Comparison of ENCODE assay signal across 10 cellular contexts in genomic region chr11:47018637-47019036, GRCh38.
"Had no signal": no experiment of that assay in that cellular context is flagged by ENCODE, and none has a peak within 500 bp of the region (broad histone marks: within the 10 kb centered on the region; RNA-seq: fewer than 3 reads in every experiment).

No MANE protein-coding gene starts in this region.

- H3K9me3 Mint-ChIP-seq: GM23338, H9, HFFc6 had no signal

- H3K9ac ChIP-seq: GM23248 had no signal

- H3K4me2 ChIP-seq: GM23338 had no signal

- H3K9me3 ChIP-seq: HAP-1 had no signal

- FAIRE-seq: H1, H54 had no signal

- H3K4me3 Mint-ChIP-seq: GM23338, H9, HFFc6 had no signal

- H2AFZ ChIP-seq: GM23248, GM23338 had no signal

- DNase-seq: GOT3, H7, H9 had no signal

- H3K27ac ChIP-seq: GM23248 had no signal

- H3K36me3 ChIP-seq: HAP-1 had no signal

- H3K4me3 ChIP-seq: GM23248, GM23338, HAP-1 had no signal

- ATAC-seq: GM23338, HCT116 had no signal

- H3K27ac Mint-ChIP-seq: GM23338, HFFc6 had no signal
